In genomic region chrX:28108186-28108945, GRCh38 we compare ENCODE assay signal across 21 cellular contexts.
DNase-seq lines count a peak whose midpoint lies in the region; ATAC-seq, FAIRE-seq and TF ChIP-seq lines count a peak whose summit lies in the region.
"Had no signal": no experiment of that assay in that cellular context is flagged by ENCODE, and none has a peak within 500 bp of the region (broad histone marks: within the 10 kb centered on the region; RNA-seq: fewer than 3 reads in every experiment).

No MANE protein-coding gene starts in this region.

- H3K27ac ChIP-seq in PC-3 (ENCODE audit: low read length) (peak overlapping the region; percentile 79), pancreas (no peak overlapping the region)
- H3K27ac ChIP-seq: 22Rv1, A549, BLaER1 had no signal

- no peaks in the 10 kb centered on the region for H3K9me3 Mint-ChIP-seq in Calu3 (ENCODE audit: low read depth, unreplicated experiment)
- H3K9me3 Mint-ChIP-seq: GM23338 had no signal

- peaks cover 11% of the 10 kb centered on the region for H3K4me1 Mint-ChIP-seq in Calu3 (ENCODE audit: low read depth, unreplicated experiment)
- no peaks in the 10 kb centered on the region for H3K4me1 Mint-ChIP-seq in T-helper 17 cell
- H3K4me1 Mint-ChIP-seq: CD14-positive monocyte had no signal

- H3K9me3 ChIP-seq in PC-3 (ENCODE audit: low read length), result no peaks in the 10 kb centered on the region
- no peaks in the 10 kb centered on the region for H3K9me3 ChIP-seq in pancreas
- no peaks in the 10 kb centered on the region for H3K9me3 ChIP-seq in T-helper 17 cell (ENCODE audit: control insufficient read depth, low read length, poor library complexity, severe bottlenecking)
- H3K9me3 ChIP-seq: A549, BLaER1 had no signal

- H3K4me3 ChIP-seq in PC-3 (ENCODE audit: low read length), result no peak overlapping the region
- no peak overlapping the region for H3K4me3 ChIP-seq in pancreas
- H3K4me3 ChIP-seq: A549, BLaER1, GM12878, GM23338 had no signal

- H3K4me1 ChIP-seq in PC-3 (ENCODE audit: insufficient read depth, low read length) (peaks cover 13% of the 10 kb centered on the region), pancreas (peaks cover 0 to 4% (median 3%) of the 10 kb centered on the region in 3 donors)
- H3K4me1 ChIP-seq: A549 had no signal

- no peak for TF ChIP-seq CTCF in Calu3 (IDR thresholded peaks at IDR 0.05; ENCODE audit: unreplicated experiment)
- no peak for TF ChIP-seq CTCF in PC-3 (conservative IDR thresholded peaks at IDR 0.05; ENCODE audit: low read depth, low read length)
- no peak for TF ChIP-seq CTCF in pancreas (IDR thresholded peaks at IDR 0.05)

- H3K36me3 ChIP-seq in PC-3 (ENCODE audit: low read depth, low read length) (no peaks in the 10 kb centered on the region), pancreas (no peaks in the 10 kb centered on the region)
- H3K36me3 ChIP-seq: BLaER1 had no signal

- DNase-seq in Calu3, result no peak
- DNase-seq in PC-3, result peak; percentile 53
- no peak for DNase-seq in left colon
- DNase-seq in pancreas, result no peak
- no peak for DNase-seq in NCI-H526 (lab: John Stamatoyannopoulos, UW)
- DNase-seq in T-helper 17 cell, result no peak
- DNase-seq: CD8-positive, alpha-beta T cell; DMS 273 treated with DMSO at 0.1 percent for 48 hours; DMS53; DND-41; EL; HCEC 1CT had no signal

- H3K27me3 Mint-ChIP-seq in Calu3 (ENCODE audit: unreplicated experiment), result no peaks in the 10 kb centered on the region
- no peaks in the 10 kb centered on the region for H3K27me3 Mint-ChIP-seq in T-helper 17 cell

- POLR2A ChIA-PET in PC-3 (lab: Charles Lee; ENCODE audit: unreplicated experiment), result interaction anchor here (0.6 kb wide), 1 partner anchor 13 kb away, joined by 3 read pairs; no protein-coding TSS in a partner anchor

- peak overlapping the region; percentile 30; the same call in 1 of the 2 replicates for H2AFZ ChIP-seq in PC-3 (ENCODE audit: low read length)
- H2AFZ ChIP-seq: GM23338 had no signal

- H3K9me2 ChIP-seq in PC-3 (replicated peaks; ENCODE audit: low read length), result no peaks in the 10 kb centered on the region

- FAIRE-seq in pancreas (lab: Jason Lieb, UNC), result peak; percentile 66
- FAIRE-seq: A549, GM12878, H54 had no signal

- peak; percentile 89 for ATAC-seq in PC-3
- ATAC-seq in left colon, result peak; percentile 54
- ATAC-seq in pancreas, result peak in 3 of 4 donors; percentile 58 to 76 (median 70)
- ATAC-seq in HG02870 (IDR thresholded peaks at IDR 0.05; ENCODE audit: unreplicated experiment), result no peak
- no peak for ATAC-seq in T-helper 17 cell
- ATAC-seq in HG02852 (IDR thresholded peaks at IDR 0.05; ENCODE audit: unreplicated experiment), result no peak
- ATAC-seq: A549; CD8-positive, alpha-beta T cell; GM12878; GM23338 had no signal

- H3K27me3 ChIP-seq in PC-3 (ENCODE audit: low read length) (no peaks in the 10 kb centered on the region), pancreas (peaks cover 0 to 9% (median 3%) of the 10 kb centered on the region in 4 donors)

- intact Hi-C loops in Calu3 (cut with micrococcal nuclease; ENCODE audit: unreplicated experiment), result loop anchor here (5.0 to 10.0 kb wide), 2 partner anchors 141 to 184 kb away; no protein-coding TSS in a partner anchor
- intact Hi-C loops in PC-3 (cut with micrococcal nuclease), result no loop called here
- intact Hi-C loops in left colon (cut with DNase I, micrococcal nuclease), result no loop called here
- intact Hi-C loops in pancreas (cut with DNase I), result no loop called here

- H3K4me2 ChIP-seq in PC-3 (ENCODE audit: low read length), result peak overlapping the region; percentile 34
- H3K4me2 ChIP-seq: A549, BLaER1, GM23338 had no signal

- no peaks in the 10 kb centered on the region for H4K20me1 ChIP-seq in PC-3 (ENCODE audit: low read length)
- H4K20me1 ChIP-seq: BLaER1 had no signal

- peak overlapping the region; percentile 78 for H3K27ac Mint-ChIP-seq in Calu3 (ENCODE audit: unreplicated experiment)
- H3K27ac Mint-ChIP-seq in T-helper 17 cell, result no peak overlapping the region
- H3K27ac Mint-ChIP-seq: CD14-positive monocyte; CD8-positive, alpha-beta T cell; GM23338 had no signal

- no peaks in the 10 kb centered on the region for H3F3A ChIP-seq in PC-3 (ENCODE audit: low read length, unreplicated experiment)

- H3K9ac ChIP-seq in PC-3 (ENCODE audit: low read length), result peak overlapping the region; percentile 27; the same call in 1 of the 2 replicates
- H3K9ac ChIP-seq: BLaER1 had no signal

- H3K79me2 ChIP-seq in PC-3 (ENCODE audit: low read length), result no peaks in the 10 kb centered on the region

- WGBS in pancreas, 2 donors, result 6 to 9% methylated on average over 1 of the region's 1 CpG

- no peaks in the 10 kb centered on the region for H3K36me3 Mint-ChIP-seq in Calu3 (ENCODE audit: insufficient read depth, unreplicated experiment)
- no peaks in the 10 kb centered on the region for H3K36me3 Mint-ChIP-seq in T-helper 17 cell (ENCODE audit: low read depth)
- H3K36me3 Mint-ChIP-seq: CD14-positive monocyte; CD8-positive, alpha-beta T cell had no signal

- CTCF ChIA-PET in Calu3 (lab: Charles Lee), result no interaction called here
- CTCF ChIA-PET in PC-3 (lab: Charles Lee), result no interaction called here

- H3K4me3 Mint-ChIP-seq in Calu3 (ENCODE audit: low read depth, unreplicated experiment) (no peak overlapping the region), T-helper 17 cell (no peak overlapping the region)
- H3K4me3 Mint-ChIP-seq: CD14-positive monocyte; CD8-positive, alpha-beta T cell; GM23338 had no signal

- no TSS peak for BruUV-seq in Calu3 (replicated peaks; lab: Mats Ljungman, UMichigan)
- BruUV-seq in PC-3 (replicated peaks; lab: Mats Ljungman, UMichigan), result no TSS peak

Comparison
In these comparisons a context has a peak if more than half of its experiments do, and no peak if none do; other contexts are left out.
1. ATAC-seq: peak in PC-3 (single experiment), left colon (single experiment) and pancreas (3 of 4); none in HG02870 (single experiment), T-helper 17 cell (single experiment) and HG02852 (single experiment).